In genomic region chr13:25281937-25282332, GRCh38 we compare ENCODE assay signal across 10 cellular contexts. TPM values are rescaled to one million over a fixed set of nuclear protein-coding genes. Genes with fewer than 3 reads are reported as not detected.
DNase-seq lines count a peak whose midpoint lies in the region; ATAC-seq and TF ChIP-seq lines count a peak whose summit lies in the region.
"Had no signal": no experiment of that assay in that cellular context is flagged by ENCODE, and none has a peak within 500 bp of the region (broad histone marks: within the 10 kb centered on the region; RNA-seq: fewer than 3 reads in every experiment).

No MANE protein-coding gene starts in this region.

- H3K9me3 ChIP-seq in CD4-positive, alpha-beta T cell (ENCODE audit: control insufficient read depth, low read length) = no peaks in the 10 kb centered on the region

- no peaks in the 10 kb centered on the region for H3K9me3 Mint-ChIP-seq in CD4-positive, alpha-beta T cell
- H3K9me3 Mint-ChIP-seq in activated naive CD4-positive, alpha-beta T cell treated with anti-CD3 and anti-CD28 coated beads, Interleukin-2, amount 10 ng/mL, durations not matched to agents 7 days and 5 days = no peaks in the 10 kb centered on the region

- no peak overlapping the region for H3K4me3 Mint-ChIP-seq in CD4-positive, alpha-beta T cell
- H3K4me3 Mint-ChIP-seq in activated naive CD4-positive, alpha-beta T cell treated with anti-CD3 and anti-CD28 coated beads, Interleukin-2, amount 10 ng/mL, durations not matched to agents 7 days and 5 days = no peak overlapping the region

- H3K27ac ChIP-seq in CD4-positive, alpha-beta T cell (ENCODE audit: low read depth, low read length) = no peak overlapping the region

- peaks cover 31% of the 10 kb centered on the region for H3K36me3 Mint-ChIP-seq in CD4-positive, alpha-beta T cell (ENCODE audit: low read depth)
- peaks cover 37% of the 10 kb centered on the region for H3K36me3 Mint-ChIP-seq in activated naive CD4-positive, alpha-beta T cell treated with anti-CD3 and anti-CD28 coated beads, Interleukin-2, amount 10 ng/mL, durations not matched to agents 7 days and 5 days

- CTCF ChIA-PET in CD4-positive, alpha-beta T cell (lab: Charles Lee) = no interaction called here
- CTCF ChIA-PET in activated naive CD4-positive, alpha-beta T cell treated with anti-CD3 and anti-CD28 coated beads, Interleukin-2, amount 10 ng/mL, durations not matched to agents 7 days and 5 days (lab: Charles Lee) = no interaction called here

- POLR2A ChIA-PET in CD4-positive, alpha-beta T cell (lab: Charles Lee) = no interaction called here

- no peak for TF ChIP-seq CTCF in CD4-positive, alpha-beta T cell (IDR thresholded peaks at IDR 0.05)

- H3K27me3 ChIP-seq in CD4-positive, alpha-beta T cell (ENCODE audit: control insufficient read depth, insufficient read depth, low read length) = no peaks in the 10 kb centered on the region

- no peak for DNase-seq in CD4-positive, alpha-beta T cell
- no peak for DNase-seq in activated naive CD4-positive, alpha-beta T cell treated with anti-CD3 and anti-CD28 coated beads, Interleukin-2, amount 10 ng/mL, durations not matched to agents 7 days and 5 days
- DNase-seq in superior temporal gyrus (ENCODE audit: extremely low spot score) (no peak), KBM-7 (no peak), NCI-H748 (lab: John Stamatoyannopoulos, UW; ENCODE audit: unreplicated experiment) (no peak)
- DNase-seq: H7, NCI-H1417 had no signal

- H3K27me3 Mint-ChIP-seq in CD4-positive, alpha-beta T cell = no peaks in the 10 kb centered on the region
- no peaks in the 10 kb centered on the region for H3K27me3 Mint-ChIP-seq in activated naive CD4-positive, alpha-beta T cell treated with anti-CD3 and anti-CD28 coated beads, Interleukin-2, amount 10 ng/mL, durations not matched to agents 7 days and 5 days

- intact Hi-C loops in CD4-positive, alpha-beta T cell (cut with DNase I, micrococcal nuclease) = loop anchor here (10.0 kb wide), 2 partner anchors 767 to 1007 kb away; partner anchors contain the start of gene PARP4 (in 1 of the 2)

- in situ Hi-C loops in KBM-7 (cut with MboI; ENCODE audit: low pct_unique_long_range_greater_than_20kb, low sequenced_read_pairs) = no loop called here

- peak overlapping the region; percentile 76 for H3K27ac Mint-ChIP-seq in CD4-positive, alpha-beta T cell
- peak overlapping the region; percentile 56 for H3K27ac Mint-ChIP-seq in activated naive CD4-positive, alpha-beta T cell treated with anti-CD3 and anti-CD28 coated beads, Interleukin-2, amount 10 ng/mL, durations not matched to agents 7 days and 5 days

- ATAC-seq in CD4-positive, alpha-beta T cell (ENCODE audit: poor library complexity) = no peak
- ATAC-seq in GM19043 (IDR thresholded peaks at IDR 0.05; ENCODE audit: low read depth, unreplicated experiment) (peak; percentile 28), HG03045 (IDR thresholded peaks at IDR 0.05; ENCODE audit: unreplicated experiment) (peak; percentile 28), GM19035 (IDR thresholded peaks at IDR 0.05; ENCODE audit: unreplicated experiment) (no peak)

- H3K4me1 Mint-ChIP-seq in CD4-positive, alpha-beta T cell (ENCODE audit: low read depth) = peaks cover 87% of the 10 kb centered on the region
- H3K4me1 Mint-ChIP-seq in activated naive CD4-positive, alpha-beta T cell treated with anti-CD3 and anti-CD28 coated beads, Interleukin-2, amount 10 ng/mL, durations not matched to agents 7 days and 5 days = peaks cover 60% of the 10 kb centered on the region

RNA-seq across cellular contexts. Expression of gene MTMR6, which starts 5.4 kb away (rescaled TPM):
- total RNA-seq in CD4-positive, alpha-beta T cell = 10 to 100 TPM; 33.3 to 34.2 TPM

RNA-seq across cellular contexts. Expression of gene NUP58, which starts 19.5 kb away (rescaled TPM):
- 10 to 100 TPM; 56.5 to 60.9 TPM for total RNA-seq in CD4-positive, alpha-beta T cell

Comparison
In these comparisons a context has a peak if more than half of its experiments do, and no peak if none do; other contexts are left out.
1. ATAC-seq: peak in GM19043 (single experiment) and HG03045 (single experiment); none in CD4-positive, alpha-beta T cell (single experiment) and GM19035 (single experiment).